25 cellular contexts compared by ENCODE assay signal in genomic region chr3:37155782-37156181, GRCh38. TPM values are rescaled to one million over a fixed set of nuclear protein-coding genes. Genes with fewer than 3 reads are reported as not detected.
DNase-seq lines count a peak whose midpoint lies in the region; ATAC-seq, FAIRE-seq and TF ChIP-seq lines count a peak whose summit lies in the region.
"Had no signal": no experiment of that assay in that cellular context is flagged by ENCODE, and none has a peak within 500 bp of the region (broad histone marks: within the 10 kb centered on the region; RNA-seq: fewer than 3 reads in every experiment).

No MANE protein-coding gene starts in this region.

- H3K27ac ChIP-seq in HepG2 (ENCODE audit: extremely low read length, insufficient read depth, low read length) = no peak overlapping the region
- no peak overlapping the region for H3K27ac ChIP-seq in right lobe of liver
- peak overlapping the region; percentile 13; the same call in 1 of the 2 replicates for H3K27ac ChIP-seq in RWPE1
- H3K27ac ChIP-seq: A549; BLaER1 treated with 17β-estradiol and CSF1 and Interleukin-3, amounts not matched to agents 10 nM and 100 nM; GM23248 had no signal

- TF ChIP-seq POLR2A in HepG2 (IDR thresholded peaks at IDR 0.05; ENCODE audit: insufficient read depth in 1 of 2, low read depth in 2 of 2, low read length in 2 of 2) (no peak), right lobe of liver (IDR thresholded peaks at IDR 0.05) (no peak), GM18505 (IDR thresholded peaks at IDR 0.05; ENCODE audit: borderline replicate concordance, extremely low read depth, insufficient read depth, insufficient read length) (no peak)

- H3K27me3 ChIP-seq in HepG2 (ENCODE audit: control insufficient read depth in 1 of 2, insufficient read depth in 2 of 2, low read length in 2 of 2) (no peaks in the 10 kb centered on the region), right lobe of liver (no peaks in the 10 kb centered on the region), adipocyte (replicated peaks; ENCODE audit: control insufficient read depth, insufficient read depth, low read length) (no peaks in the 10 kb centered on the region)
- H3K27me3 ChIP-seq: BE2C; BLaER1 treated with 17β-estradiol and CSF1 and Interleukin-3, amounts not matched to agents 10 nM and 100 nM had no signal

- TF ChIP-seq EP300 in HepG2 (IDR thresholded peaks at IDR 0.05; ENCODE audit: low read depth in 2 of 2, low read length in 2 of 2) (no peak), HepG2 (CRISPR knock-in tag; IDR thresholded peaks at IDR 0.05; ENCODE audit: borderline replicate concordance) (no peak)

- H3K9me3 ChIP-seq in HepG2 (ENCODE audit: low read length) = no peaks in the 10 kb centered on the region
- H3K9me3 ChIP-seq in right lobe of liver = no peaks in the 10 kb centered on the region
- H3K9me3 ChIP-seq in adipocyte (ENCODE audit: control insufficient read depth, low read length) = no peaks in the 10 kb centered on the region
- H3K9me3 ChIP-seq: A549, BE2C had no signal

- no peak for FAIRE-seq in HepG2 (lab: Jason Lieb, UNC)
- FAIRE-seq: A549, D721Med, GM12891, GM18507, H1 had no signal

- WGBS in HepG2 (ENCODE audit: low lambda C conversion rate) = 97% methylated on average over 8 of the region's 8 CpGs
- 93% methylated on average over 7 of the region's 8 CpGs for WGBS in right lobe of liver (ENCODE audit: insufficient coverage, low coverage, low lambda C conversion rate, missing lambda C conversion rate)

- no peak for DNase-seq in HepG2 (ENCODE audit: low spot score)
- DNase-seq in right lobe of liver = no peak
- no peak for DNase-seq in RWPE1 (ENCODE audit: low spot score)
- peak; percentile 15 for DNase-seq in adipocyte (ENCODE audit: low read depth)
- DNase-seq in activated CD4-positive, alpha-beta T cell treated with anti-CD3 and anti-CD28 coated beads for 48 hours = no peak
- DNase-seq: 8988T; ACHN; AML-193; BE2C; CD4-positive, alpha-beta T cell; CD8-positive, alpha-beta memory T cell; DMS 273 treated with DMSO at 0.1 percent for 48 hours; DMS79; GF-D8; GM23248; H7; HCEC 1CT had no signal

- no peaks in the 10 kb centered on the region for H3K79me2 ChIP-seq in HepG2 (ENCODE audit: insufficient read depth, low read length)

- H4K20me1 ChIP-seq in HepG2 (ENCODE audit: insufficient read depth, low read length) = no peaks in the 10 kb centered on the region

- H3K9ac ChIP-seq in HepG2 (ENCODE audit: insufficient read depth, low read depth, low read length) (no peak overlapping the region), adipocyte (ENCODE audit: low read length) (no peak overlapping the region)
- H3K9ac ChIP-seq: BLaER1 treated with 17β-estradiol and CSF1 and Interleukin-3, amounts not matched to agents 10 nM and 100 nM; GM23248 had no signal

- TF ChIP-seq CTCF in HepG2 (CRISPR knock-in tag; IDR thresholded peaks at IDR 0.05) = no peak
- TF ChIP-seq CTCF in right lobe of liver (IDR thresholded peaks at IDR 0.05) = no peak
- no peak for TF ChIP-seq CTCF in RWPE1 (conservative IDR thresholded peaks at IDR 0.05; ENCODE audit: low read depth)

- CTCF ChIA-PET in HepG2 (lab: Yijun Ruan, JAX; ENCODE audit: low intra/inter-chr PET ratio, low total read pairs) = no interaction called here
- CTCF ChIA-PET in RWPE1 (lab: Yijun Ruan, JAX) = no interaction called here

- BruUV-seq in HepG2 (replicated peaks; lab: Mats Ljungman, UMichigan) = no TSS peak

- H3K36me3 ChIP-seq in HepG2 (replicated peaks in 1 of 2; ENCODE audit: control insufficient read depth in 1 of 2, insufficient read depth in 2 of 2, low read length in 2 of 2) (peaks cover 3 to 23% of the 10 kb centered on the region in 2 experiments), right lobe of liver (peaks cover 0 to 6% (median 3%) of the 10 kb centered on the region in 4 donors), adipocyte (ENCODE audit: control insufficient read depth, insufficient read depth, low read length, severe bottlenecking) (peaks cover 25% of the 10 kb centered on the region)
- H3K36me3 ChIP-seq: BE2C had no signal

- TF ChIP-seq RAD21 in HepG2 (CRISPR knock-in tag; IDR thresholded peaks at IDR 0.05) = no peak

- ATAC-seq in HepG2 = no peak
- ATAC-seq in right lobe of liver = no peak
- ATAC-seq in GM18505 (IDR thresholded peaks at IDR 0.05; ENCODE audit: unreplicated experiment) = no peak
- ATAC-seq in GM18873 (IDR thresholded peaks at IDR 0.05; ENCODE audit: low FRiP score, unreplicated experiment) = no peak
- ATAC-seq: A549 had no signal

- H3K4me2 ChIP-seq in HepG2 (ENCODE audit: low read depth, low read length) = no peak overlapping the region
- H3K4me2 ChIP-seq: A549; BLaER1 treated with 17β-estradiol and CSF1 and Interleukin-3, amounts not matched to agents 10 nM and 100 nM had no signal

- no peak overlapping the region for H2AFZ ChIP-seq in HepG2 (ENCODE audit: low read length)
- H2AFZ ChIP-seq: GM23248 had no signal

- H3K4me1 ChIP-seq in HepG2 (ENCODE audit: insufficient read depth, low read length) (peaks cover 11% of the 10 kb centered on the region; the same call in 1 of the 2 replicates), right lobe of liver (peaks cover 0 to 5% (median 0%) of the 10 kb centered on the region in 4 donors), adipocyte (ENCODE audit: control insufficient read depth, insufficient read depth, low read length) (no peaks in the 10 kb centered on the region)
- H3K4me1 ChIP-seq: A549, BE2C had no signal

- POLR2A ChIA-PET in HepG2 (lab: Yijun Ruan, JAX) = no interaction called here
- POLR2A ChIA-PET in RWPE1 (lab: Yijun Ruan, JAX; ENCODE audit: low non-redundant PET) = no interaction called here

- intact Hi-C loops in HepG2 (cut with micrococcal nuclease; ENCODE audit: unreplicated experiment) (no loop called here), right lobe of liver (cut with DNase I) (no loop called here)

- in situ Hi-C loops in HepG2 (cut with HindIII; ENCODE audit: extremely low pct_ligation_motif_present, low pct_unique_long_range_greater_than_20kb) = no loop called here

- no peak overlapping the region for H3K4me3 ChIP-seq in HepG2 (replicated peaks in 1 of 3; ENCODE audit: insufficient read depth in 1 of 3, low read depth in 2 of 3, low read length in 3 of 3)
- H3K4me3 ChIP-seq in right lobe of liver = no peak overlapping the region
- no peak overlapping the region for H3K4me3 ChIP-seq in adipocyte (ENCODE audit: low read length)
- H3K4me3 ChIP-seq: A549; BLaER1 treated with 17β-estradiol and CSF1 and Interleukin-3, amounts not matched to agents 10 nM and 100 nM; GM23248 had no signal

TF ChIP-seq in HepG2, 621 proteins besides CTCF, POLR2A, EP300 and RAD21 (continues in another document):
- TF ChIP-seq ZNF616 (CRISPR knock-in tag; IDR thresholded peaks at IDR 0.05; ENCODE audit: low read depth) (no peak), MLX (CRISPR knock-in tag; IDR thresholded peaks at IDR 0.05) (no peak), ZNF770 (CRISPR knock-in tag; IDR thresholded peaks at IDR 0.05) (peak; percentile 68; the same call in 1 of the 2 replicates)

RNA-seq across cellular contexts. Expression of gene LRRFIP2, which starts 18.6 kb away (rescaled TPM):
- 32.2 and 33.7 TPM in 2 replicates for total RNA-seq in HepG2 (2016; rRNA removed; fragmentation: Illumina TruSeq; extraction: Trizol)
- 27.4 and 28.7 TPM in 2 replicates for total RNA-seq in HepG2 (2016; cell fraction: cytosol; rRNA removed; fragmentation: Illumina TruSeq; extraction: Trizol; ENCODE audit: low read depth)
- total RNA-seq in HepG2 (2016; cell fraction: insoluble cytoplasmic fraction; rRNA removed; fragmentation: Illumina TruSeq; extraction: Trizol) = 27.5 and 33.1 TPM in 2 replicates
- total RNA-seq in HepG2 (2016; cell fraction: membrane; rRNA removed; fragmentation: Illumina TruSeq; extraction: Trizol) = 39.7 and 47.6 TPM in 2 replicates
- 42.0 and 44.0 TPM in 2 replicates for total RNA-seq in HepG2 (2016; cell fraction: nucleus; rRNA removed; fragmentation: Illumina TruSeq; extraction: Trizol)
- 9.9 and 13.5 TPM in 2 replicates for polyA plus RNA-seq in HepG2 (2011; rRNA removed)
- polyA plus RNA-seq in HepG2 (2011; cell fraction: cytosol; rRNA removed) = 7.4 and 9.3 TPM in 2 replicates
- 9.5 and 9.8 TPM in 2 replicates for polyA plus RNA-seq in HepG2 (2011; cell fraction: nucleus; rRNA removed)
- 18.5 and 20.9 TPM in 2 replicates for polyA plus RNA-seq in HepG2 (2012)
- 22.9 and 27.7 TPM in 2 replicates for polyA plus RNA-seq in HepG2 (2016; cell fraction: cytosol; fragmentation: Illumina TruSeq; extraction: Trizol; ENCODE audit: low read depth)
- 32.7 and 34.9 TPM in 2 replicates for polyA plus RNA-seq in HepG2 (2016; cell fraction: insoluble cytoplasmic fraction; fragmentation: Illumina TruSeq; extraction: Trizol; ENCODE audit: low read depth)
- polyA plus RNA-seq in HepG2 (2016; cell fraction: membrane; fragmentation: Illumina TruSeq; extraction: Trizol; ENCODE audit: low read depth) = 31.3 and 34.7 TPM in 2 replicates
- polyA plus RNA-seq in HepG2 (2016; cell fraction: nucleus; fragmentation: Illumina TruSeq; extraction: Trizol; ENCODE audit: insufficient read depth, low read depth) = 35.0 and 37.3 TPM in 2 replicates
- 10.3 and 20.6 TPM in 2 replicates for polyA minus RNA-seq in HepG2 (2011; rRNA and poly(A)+ RNA removed; ENCODE audit: low replicate concordance)
- 10.3 and 12.0 TPM in 2 replicates for polyA minus RNA-seq in HepG2 (2011; cell fraction: cytosol; rRNA and poly(A)+ RNA removed)
- polyA minus RNA-seq in HepG2 (2011; cell fraction: nucleus; rRNA and poly(A)+ RNA removed) = 69.1 and 70.6 TPM in 2 replicates
- 10 to 100 TPM; 32.8 to 46.1 (median 39.6) TPM for total RNA-seq in right lobe of liver
